ENCODE assay signal across 13 cellular contexts in the genomic region with DNA sequence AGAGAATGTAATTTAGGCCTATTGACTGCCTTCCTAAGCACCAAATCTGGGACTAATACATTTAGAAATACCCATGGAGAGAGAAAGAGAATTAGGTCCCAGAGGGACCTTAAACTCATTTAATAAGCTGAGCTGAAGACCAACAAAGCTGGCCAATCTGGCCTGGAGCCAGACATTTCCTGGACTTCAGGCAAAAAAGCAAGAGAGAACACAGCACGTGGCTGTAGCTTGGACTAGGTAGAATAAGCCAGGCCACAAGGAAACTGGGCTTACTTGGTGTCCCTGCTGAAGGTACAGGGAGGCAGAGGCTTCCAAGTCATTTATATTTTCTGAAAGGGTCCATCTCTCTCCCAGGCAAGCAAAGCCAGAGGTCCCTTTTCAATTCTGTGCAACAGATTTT.
DNase-seq lines count a peak whose midpoint lies in the region; ATAC-seq, FAIRE-seq and TF ChIP-seq lines count a peak whose summit lies in the region.
"Had no signal": no experiment of that assay in that cellular context is flagged by ENCODE, and none has a peak within 500 bp of the region (broad histone marks: within the 10 kb centered on the region; RNA-seq: fewer than 3 reads in every experiment).

No MANE protein-coding gene starts in this region.

- H3K27me3 ChIP-seq in heart left ventricle, result peaks cover 0 to 5% (median 0%) of the 10 kb centered on the region in 9 donors
- H3K27me3 ChIP-seq: spleen had no signal

- in situ Hi-C loops in astrocyte of the cerebellum (cut with HindIII; ENCODE audit: low sequenced_read_pairs), result loop anchor here (5.0 to 10.0 kb wide), 2 partner anchors 36 to 91 kb away; a partner anchor contains a TSS

- DNase-seq in GM04504 (ENCODE audit: low read depth) (peak; percentile 33), astrocyte of the cerebellum (ENCODE audit: low read depth) (peak; percentile 45), heart left ventricle (peak in 4 of 5 donors; percentile 51 to 73 (median 54)), sciatic nerve (ENCODE audit: low spot score) (peak; percentile 83), GM20000 (ENCODE audit: low spot score) (no peak), HEK293T (ENCODE audit: extremely low spot score) (no peak), D721Med (ENCODE audit: insufficient read length, low spot score) (no peak), SKM-1 treated with dmso at 0.1 percent for 144 hours (lab: John Stamatoyannopoulos, UW; ENCODE audit: unreplicated experiment) (no peak)
- DNase-seq: activated CD4-positive, alpha-beta T cell treated with anti-CD3 and anti-CD28 coated beads, Interleukin-2, amount 50 U/mL, for 4 hours; activated gamma-delta T cell; CD4-positive, alpha-beta T cell; NCI-H187; spleen had no signal

- ATAC-seq in heart left ventricle, result peak in 2 of 4 donors; percentile 39 to 43
- peak; percentile 89 for ATAC-seq in sciatic nerve

- 0 to 15% (median 0%) methylated on average over 1 of the region's 1 CpG for WGBS in heart left ventricle, 4 donors

- no peak overlapping the region for H3K27ac ChIP-seq in heart left ventricle
- H3K27ac ChIP-seq: spleen had no signal

- POLR2A ChIA-PET in HEK293T (lab: Yijun Ruan, JAX), result no interaction called here

- CTCF ChIA-PET in HEK293T (lab: Yijun Ruan, JAX), result no interaction called here

- intact Hi-C loops in heart left ventricle (cut with DNase I), result no loop called here
- intact Hi-C loops in sciatic nerve (cut with DNase I), result no loop called here

- H3K36me3 ChIP-seq in heart left ventricle, result no peaks in the 10 kb centered on the region
- H3K36me3 ChIP-seq: spleen had no signal

- H3K9me3 ChIP-seq in heart left ventricle, result peaks cover 0 to 12% (median 0%) of the 10 kb centered on the region in 12 donors

- TF ChIP-seq POLR2A in heart left ventricle (IDR thresholded peaks at IDR 0.05), result no peak

- H3K4me1 ChIP-seq in heart left ventricle, result peaks cover 0 to 3% (median 0%) of the 10 kb centered on the region in 12 donors
- H3K4me1 ChIP-seq: spleen had no signal

- H3K4me3 ChIP-seq in astrocyte of the cerebellum (ENCODE audit: low read depth, low read length) (no peak overlapping the region), heart left ventricle (no peak overlapping the region)
- H3K4me3 ChIP-seq: spleen had no signal

- TF ChIP-seq CTCF in astrocyte of the cerebellum (IDR thresholded peaks at IDR 0.05; ENCODE audit: low read depth, low read length, missing control alignments) (no peak), heart left ventricle (IDR thresholded peaks at IDR 0.05) (no peak), GM20000 (IDR thresholded peaks at IDR 0.05; ENCODE audit: extremely low read depth, missing control alignments) (no peak), D721Med (IDR thresholded peaks at IDR 0.05; ENCODE audit: insufficient read depth, missing control alignments) (no peak)

- no peak for FAIRE-seq in D721Med (lab: Jason Lieb, UNC)

TF ChIP-seq in HEK293T, 16 proteins besides CTCF, POLR2A, EP300 and RAD21:
- TF ChIP-seq SP1 (IDR thresholded peaks at IDR 0.05), result no peak
- TF ChIP-seq, protein P1, sequence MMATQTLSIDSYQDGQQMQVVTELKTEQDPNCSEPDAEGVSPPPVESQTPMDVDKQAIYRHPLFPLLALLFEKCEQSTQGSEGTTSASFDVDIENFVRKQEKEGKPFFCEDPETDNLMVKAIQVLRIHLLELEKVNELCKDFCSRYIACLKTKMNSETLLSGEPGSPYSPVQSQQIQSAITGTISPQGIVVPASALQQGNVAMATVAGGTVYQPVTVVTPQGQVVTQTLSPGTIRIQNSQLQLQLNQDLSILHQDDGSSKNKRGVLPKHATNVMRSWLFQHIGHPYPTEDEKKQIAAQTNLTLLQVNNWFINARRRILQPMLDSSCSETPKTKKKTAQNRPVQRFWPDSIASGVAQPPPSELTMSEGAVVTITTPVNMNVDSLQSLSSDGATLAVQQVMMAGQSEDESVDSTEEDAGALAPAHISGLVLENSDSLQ (IDR thresholded peaks at IDR 0.05), result no peak
- TF ChIP-seq CTBP1 (IDR thresholded peaks at IDR 0.05; ENCODE audit: borderline replicate concordance), result no peak
- no peak for TF ChIP-seq HDGF (IDR thresholded peaks at IDR 0.05; ENCODE audit: borderline replicate concordance)
- no peak for TF ChIP-seq FOXK2 (IDR thresholded peaks at IDR 0.05)
- TF ChIP-seq FOXA1 (IDR thresholded peaks at IDR 0.05), result no peak
- no peak for TF ChIP-seq ZNF384 (IDR thresholded peaks at IDR 0.05)
- no peak for TF ChIP-seq ARNT (IDR thresholded peaks at IDR 0.05)
- no peak for TF ChIP-seq L3MBTL2 (conservative IDR thresholded peaks at IDR 0.05)
- TF ChIP-seq SUZ12 (IDR thresholded peaks at IDR 0.05), result no peak
- no peak for TF ChIP-seq TARDBP (IDR thresholded peaks at IDR 0.05)
- TF ChIP-seq NFRKB (IDR thresholded peaks at IDR 0.05), result no peak
- no peak for TF ChIP-seq FOXM1 (IDR thresholded peaks at IDR 0.05; ENCODE audit: borderline replicate concordance)
TF ChIP-seq in HEK293T: peak in this region for 0.

Comparison
In these comparisons a context has a peak if more than half of its experiments do, and no peak if none do; other contexts are left out.
1. DNase-seq: peak in GM04504 (single experiment), astrocyte of the cerebellum (single experiment), heart left ventricle (4 of 5) and sciatic nerve (single experiment); none in GM20000 (single experiment), HEK293T (single experiment), D721Med (single experiment) and SKM-1 treated with dmso at 0.1 percent for 144 hours (single experiment).